ENCODE assay signal across 8 cellular contexts in genomic region chr19:14495678-14496028, GRCh38. TPM values are rescaled to one million over a fixed set of nuclear protein-coding genes. Genes with fewer than 3 reads are reported as not detected.
A peak's percentile ranks its signal among the peaks of the same experiment; 100 is the strongest.
DNase-seq lines count a peak whose midpoint lies in the region; ATAC-seq, FAIRE-seq and TF ChIP-seq lines count a peak whose summit lies in the region.

No MANE protein-coding gene starts in this region.

- H3K9me3 ChIP-seq in SJCRH30 (replicated peaks) (no peaks in the 10 kb centered on the region), gastrocnemius medialis (no peaks in the 10 kb centered on the region)

- in situ Hi-C loops in gastrocnemius medialis (cut with MboI; ENCODE audit: low sequenced_read_pairs in 4 of 4): no loop called here

- TF ChIP-seq POLR2A in gastrocnemius medialis (IDR thresholded peaks at IDR 0.05) (no peak), GM12892 (IDR thresholded peaks at IDR 0.05; ENCODE audit: low read depth, low read length) (no peak)

- H3K4me3 ChIP-seq in SJCRH30 (peak overlapping the region; percentile 62), foreskin fibroblast (ENCODE audit: low read depth in 1 of 2, low read length in 2 of 2) (peak overlapping the region; percentile 93 to 96), gastrocnemius medialis (peak overlapping the region; percentile 74 to 84 (median 80))

- no peak for TF ChIP-seq CTCF in foreskin fibroblast (IDR thresholded peaks at IDR 0.05; ENCODE audit: low read depth, low read length)
- TF ChIP-seq CTCF in gastrocnemius medialis (IDR thresholded peaks at IDR 0.05 in 4 of 5, conservative IDR thresholded peaks at IDR 0.05 in 1 of 5): no peak

- intact Hi-C loops in gastrocnemius medialis (cut with DNase I; ENCODE audit: low total_unique reads): loop anchor here (1.0 to 5.0 kb wide), 3 partner anchors 35 to 76 kb away; partner anchors contain the start of gene DDX39A

- no peak overlapping the region for H3K27ac ChIP-seq in SJCRH30
- peak overlapping the region; percentile 70 to 75 (median 72) for H3K27ac ChIP-seq in gastrocnemius medialis

- H3K36me3 ChIP-seq in SJCRH30 (peaks cover 5% of the 10 kb centered on the region), gastrocnemius medialis (peaks cover 0 to 7% of the 10 kb centered on the region in 2 donors)

- peak in 1 of 2 experiments; percentile 38 for DNase-seq in SJCRH30
- DNase-seq in foreskin fibroblast: no peak
- no peak for DNase-seq in gastrocnemius medialis
- DNase-seq in activated gamma-delta T cell treated with Interleukin-2 at 50 U/mL for 16 hours: no peak
- DNase-seq in GM12892 (ENCODE audit: insufficient read length): no peak
- DNase-seq in Ammon's horn (ENCODE audit: low spot score): no peak

- H3K4me1 ChIP-seq in SJCRH30 (no peaks in the 10 kb centered on the region), gastrocnemius medialis (peaks cover 6 to 18% of the 10 kb centered on the region in 2 donors)

- FAIRE-seq in GM12892 (lab: Jason Lieb, UNC): no peak

- H3K27me3 ChIP-seq in SJCRH30 (no peaks in the 10 kb centered on the region), gastrocnemius medialis (no peaks in the 10 kb centered on the region)

- ATAC-seq in GM19035 (IDR thresholded peaks at IDR 0.05; ENCODE audit: unreplicated experiment) (peak; percentile 20), gastrocnemius medialis (peak; percentile 11 to 22), GM21529 (IDR thresholded peaks at IDR 0.05; ENCODE audit: unreplicated experiment) (no peak)

RNA-seq across cellular contexts. Expression of gene GIPC1, which starts 0.3 kb away (rescaled TPM):
- 67.4 and 71.1 TPM in 2 replicates for total RNA-seq in SJCRH30 (2014; rRNA removed; shearing (Covaris generic))
- 10 to 100 TPM; 18.4 to 70.3 (median 54.7) TPM for total RNA-seq in gastrocnemius medialis
- 7.0 TPM for polyA plus RNA-seq in GM12892 (2012; ENCODE audit: missing spikeins)

RNA-seq across cellular contexts. Expression of gene PTGER1, which starts 20.5 kb away (rescaled TPM):
- total RNA-seq in SJCRH30 (2014; rRNA removed; shearing (Covaris generic)): 1.2 and 1.7 TPM in 2 replicates
- total RNA-seq in gastrocnemius medialis: under 1 TPM in 1 of 4 donors, not detected in 3; 0.29 TPM
- not detected for polyA plus RNA-seq in GM12892 (2012; ENCODE audit: missing spikeins)

RNA-seq across cellular contexts. Expression of gene DNAJB1, which starts 22.5 kb away (rescaled TPM):
- 166 and 178 TPM in 2 replicates for total RNA-seq in SJCRH30 (2014; rRNA removed; shearing (Covaris generic))
- 10 to 100 TPM; 12.3 to 27.3 (median 16.6) TPM for total RNA-seq in gastrocnemius medialis
- 23.8 TPM for polyA plus RNA-seq in GM12892 (2012; ENCODE audit: missing spikeins)

RNA-seq across cellular contexts. Expression of gene TECR, which starts 33.7 kb away (rescaled TPM):
- total RNA-seq in SJCRH30 (2014; rRNA removed; shearing (Covaris generic)): 188 and 189 TPM in 2 replicates
- 100 to 1,000 TPM in 2 of 4 donors, 10 to 100 TPM in 2; 56.2 to 155 (median 113) TPM for total RNA-seq in gastrocnemius medialis
- 29.1 TPM for polyA plus RNA-seq in GM12892 (2012; ENCODE audit: missing spikeins)
